2 cellular contexts compared by ENCODE assay signal in the genomic region with DNA sequence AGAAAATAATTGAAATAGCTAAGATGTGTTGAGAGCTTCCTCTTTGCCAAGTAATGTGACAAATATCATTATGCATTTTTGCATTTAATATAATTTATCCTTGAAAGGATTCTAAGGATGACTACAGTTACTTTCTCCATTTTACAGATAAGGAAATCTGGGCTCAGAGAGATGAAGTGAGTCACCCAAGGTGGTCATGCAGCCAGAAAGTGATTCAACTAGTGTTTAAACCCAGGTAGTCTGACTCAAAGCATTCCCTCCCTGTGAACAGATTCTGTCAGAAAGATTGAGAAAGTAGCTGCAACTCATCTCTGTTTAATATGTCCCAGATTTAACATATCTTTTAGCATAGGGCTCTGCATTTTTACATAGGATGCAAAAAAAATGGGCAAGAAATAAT.
TF ChIP-seq lines count a peak whose summit lies in the region.

No MANE protein-coding gene starts in this region.

TF ChIP-seq in SK-N-SH treated with all-trans-retinoic acid at 6 μM for 48 hours, 23 proteins besides CTCF, POLR2A, EP300 and RAD21 (continued from another document):
- TF ChIP-seq, protein P1, sequence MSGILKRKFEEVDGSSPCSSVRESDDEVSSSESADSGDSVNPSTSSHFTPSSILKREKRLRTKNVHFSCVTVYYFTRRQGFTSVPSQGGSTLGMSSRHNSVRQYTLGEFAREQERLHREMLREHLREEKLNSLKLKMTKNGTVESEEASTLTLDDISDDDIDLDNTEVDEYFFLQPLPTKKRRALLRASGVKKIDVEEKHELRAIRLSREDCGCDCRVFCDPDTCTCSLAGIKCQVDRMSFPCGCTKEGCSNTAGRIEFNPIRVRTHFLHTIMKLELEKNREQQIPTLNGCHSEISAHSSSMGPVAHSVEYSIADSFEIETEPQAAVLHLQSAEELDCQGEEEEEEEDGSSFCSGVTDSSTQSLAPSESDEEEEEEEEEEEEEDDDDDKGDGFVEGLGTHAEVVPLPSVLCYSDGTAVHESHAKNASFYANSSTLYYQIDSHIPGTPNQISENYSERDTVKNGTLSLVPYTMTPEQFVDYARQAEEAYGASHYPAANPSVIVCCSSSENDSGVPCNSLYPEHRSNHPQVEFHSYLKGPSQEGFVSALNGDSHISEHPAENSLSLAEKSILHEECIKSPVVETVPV (CRISPR knock-in tag; IDR thresholded peaks at IDR 0.05), result no peak
- peak; percentile 80 for TF ChIP-seq ISL1 (CRISPR knock-in tag; IDR thresholded peaks at IDR 0.05)

TF ChIP-seq in SK-N-SH, 30 proteins besides CTCF, POLR2A, EP300 and RAD21 (continued from another document):
- TF ChIP-seq, protein P2, sequence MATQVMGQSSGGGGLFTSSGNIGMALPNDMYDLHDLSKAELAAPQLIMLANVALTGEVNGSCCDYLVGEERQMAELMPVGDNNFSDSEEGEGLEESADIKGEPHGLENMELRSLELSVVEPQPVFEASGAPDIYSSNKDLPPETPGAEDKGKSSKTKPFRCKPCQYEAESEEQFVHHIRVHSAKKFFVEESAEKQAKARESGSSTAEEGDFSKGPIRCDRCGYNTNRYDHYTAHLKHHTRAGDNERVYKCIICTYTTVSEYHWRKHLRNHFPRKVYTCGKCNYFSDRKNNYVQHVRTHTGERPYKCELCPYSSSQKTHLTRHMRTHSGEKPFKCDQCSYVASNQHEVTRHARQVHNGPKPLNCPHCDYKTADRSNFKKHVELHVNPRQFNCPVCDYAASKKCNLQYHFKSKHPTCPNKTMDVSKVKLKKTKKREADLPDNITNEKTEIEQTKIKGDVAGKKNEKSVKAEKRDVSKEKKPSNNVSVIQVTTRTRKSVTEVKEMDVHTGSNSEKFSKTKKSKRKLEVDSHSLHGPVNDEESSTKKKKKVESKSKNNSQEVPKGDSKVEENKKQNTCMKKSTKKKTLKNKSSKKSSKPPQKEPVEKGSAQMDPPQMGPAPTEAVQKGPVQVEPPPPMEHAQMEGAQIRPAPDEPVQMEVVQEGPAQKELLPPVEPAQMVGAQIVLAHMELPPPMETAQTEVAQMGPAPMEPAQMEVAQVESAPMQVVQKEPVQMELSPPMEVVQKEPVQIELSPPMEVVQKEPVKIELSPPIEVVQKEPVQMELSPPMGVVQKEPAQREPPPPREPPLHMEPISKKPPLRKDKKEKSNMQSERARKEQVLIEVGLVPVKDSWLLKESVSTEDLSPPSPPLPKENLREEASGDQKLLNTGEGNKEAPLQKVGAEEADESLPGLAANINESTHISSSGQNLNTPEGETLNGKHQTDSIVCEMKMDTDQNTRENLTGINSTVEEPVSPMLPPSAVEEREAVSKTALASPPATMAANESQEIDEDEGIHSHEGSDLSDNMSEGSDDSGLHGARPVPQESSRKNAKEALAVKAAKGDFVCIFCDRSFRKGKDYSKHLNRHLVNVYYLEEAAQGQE (IDR thresholded peaks at IDR 0.05; ENCODE audit: low read depth, low read length), result no peak
- TF ChIP-seq RXRA (IDR thresholded peaks at IDR 0.05; ENCODE audit: borderline replicate concordance, low read depth), result no peak
- TF ChIP-seq MEF2A (IDR thresholded peaks at IDR 0.05; ENCODE audit: borderline replicate concordance, low read depth), result no peak
- no peak for TF ChIP-seq POLR2AphosphoS5 (IDR thresholded peaks at IDR 0.05; ENCODE audit: low read depth, low read length)
- TF ChIP-seq JUND (IDR thresholded peaks at IDR 0.05), result no peak
- no peak for TF ChIP-seq SIN3A (IDR thresholded peaks at IDR 0.05; ENCODE audit: borderline replicate concordance, low read depth, low read length)
